In the genomic region with DNA sequence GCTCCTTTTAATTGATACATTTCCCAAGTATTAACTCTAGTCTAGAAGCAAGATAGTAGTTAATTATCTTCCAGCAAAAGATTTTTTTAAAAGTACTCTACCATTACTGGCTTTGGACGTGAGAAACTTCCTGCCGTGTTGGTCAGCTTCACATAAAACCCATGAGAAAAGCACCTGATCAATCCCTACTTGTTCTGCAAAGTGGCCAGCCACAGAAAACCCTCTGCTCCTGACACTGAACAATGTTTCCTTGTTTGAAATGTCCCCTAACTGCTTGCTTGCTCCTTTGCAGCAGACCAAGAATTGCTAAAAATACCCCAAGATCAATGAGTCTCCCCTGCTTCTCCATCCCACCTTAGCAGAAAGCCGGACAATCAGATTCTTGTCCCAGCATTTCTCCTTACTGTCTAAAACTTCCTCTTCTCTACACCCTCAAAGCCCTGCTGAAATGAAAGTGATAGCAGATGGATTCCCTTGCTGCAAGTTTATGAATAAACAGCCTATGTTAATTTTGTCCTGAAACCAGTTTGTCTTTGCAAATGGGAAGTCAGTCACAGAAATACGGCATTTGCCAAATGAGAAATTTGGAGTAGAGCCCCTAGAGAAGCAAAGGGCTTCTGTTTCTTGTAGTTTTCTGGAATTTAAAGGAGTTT, we compare ENCODE assay signal across 12 cellular contexts.
DNase-seq lines count a peak whose midpoint lies in the region; ATAC-seq, FAIRE-seq and TF ChIP-seq lines count a peak whose summit lies in the region.
"Had no signal": no experiment of that assay in that cellular context is flagged by ENCODE, and none has a peak within 500 bp of the region (broad histone marks: within the 10 kb centered on the region; RNA-seq: fewer than 3 reads in every experiment).

No MANE protein-coding gene starts in this region.

- no peak overlapping the region for H3K27ac ChIP-seq in caudate nucleus (ENCODE audit: low read depth, low read length)

- peak; percentile 78 for ATAC-seq in HG02588 (IDR thresholded peaks at IDR 0.05; ENCODE audit: unreplicated experiment)

- FAIRE-seq in GM19239 (lab: Jason Lieb, UNC): peak; percentile 96
- FAIRE-seq: D721Med, H1 had no signal

- peaks cover 26% of the 10 kb centered on the region for H3K4me1 Mint-ChIP-seq in progenitor cell of endocrine pancreas (ENCODE audit: low read depth)

- no peak overlapping the region for H3K4me3 Mint-ChIP-seq in progenitor cell of endocrine pancreas (ENCODE audit: low read depth)
- H3K4me3 Mint-ChIP-seq: activated naive CD8-positive, alpha-beta T cell had no signal

- peaks cover 7% of the 10 kb centered on the region for H3K9me3 Mint-ChIP-seq in progenitor cell of endocrine pancreas (ENCODE audit: low read depth)

- H3K36me3 Mint-ChIP-seq in progenitor cell of endocrine pancreas (ENCODE audit: insufficient read depth): no peaks in the 10 kb centered on the region

- peak; percentile 33 for DNase-seq in GM19239 (ENCODE audit: insufficient read length, low spot score)
- peak; percentile 51 for DNase-seq in NCI-H526 treated with DMSO at 0.1 percent for 48 hours (lab: John Stamatoyannopoulos, UW)
- no peak for DNase-seq in progenitor cell of endocrine pancreas (ENCODE audit: low spot score, unreplicated experiment)
- DNase-seq in caudate nucleus (lab: John Stamatoyannopoulos, UW): no peak
- DNase-seq in activated gamma-delta T cell (lab: John Stamatoyannopoulos, UW): no peak
- no peak for DNase-seq in NCI-H1694 treated with DMSO at 0.1 percent for 48 hours (lab: John Stamatoyannopoulos, UW)
- DNase-seq in NCI-H345 (lab: John Stamatoyannopoulos, UW): no peak
- DNase-seq: testis had no signal

- TF ChIP-seq CTCF in progenitor cell of endocrine pancreas (IDR thresholded peaks at IDR 0.05; ENCODE audit: unreplicated experiment): no peak

- H3K27ac Mint-ChIP-seq in progenitor cell of endocrine pancreas: peak overlapping the region; percentile 4
- H3K27ac Mint-ChIP-seq: activated naive CD8-positive, alpha-beta T cell had no signal

- H3K27me3 Mint-ChIP-seq in progenitor cell of endocrine pancreas: peaks cover 3% of the 10 kb centered on the region
- H3K27me3 Mint-ChIP-seq: activated naive CD8-positive, alpha-beta T cell had no signal

Comparison
In these comparisons a context has a peak if more than half of its experiments do, and no peak if none do; other contexts are left out.
1. DNase-seq: peak in GM19239 (single experiment) and NCI-H526 treated with DMSO at 0.1 percent for 48 hours (single experiment); none in progenitor cell of endocrine pancreas (single experiment), caudate nucleus (0 of 61), activated gamma-delta T cell (single experiment), NCI-H1694 treated with DMSO at 0.1 percent for 48 hours (single experiment) and NCI-H345 (single experiment).